ENCODE assay signal across 12 cellular contexts in the genomic region with DNA sequence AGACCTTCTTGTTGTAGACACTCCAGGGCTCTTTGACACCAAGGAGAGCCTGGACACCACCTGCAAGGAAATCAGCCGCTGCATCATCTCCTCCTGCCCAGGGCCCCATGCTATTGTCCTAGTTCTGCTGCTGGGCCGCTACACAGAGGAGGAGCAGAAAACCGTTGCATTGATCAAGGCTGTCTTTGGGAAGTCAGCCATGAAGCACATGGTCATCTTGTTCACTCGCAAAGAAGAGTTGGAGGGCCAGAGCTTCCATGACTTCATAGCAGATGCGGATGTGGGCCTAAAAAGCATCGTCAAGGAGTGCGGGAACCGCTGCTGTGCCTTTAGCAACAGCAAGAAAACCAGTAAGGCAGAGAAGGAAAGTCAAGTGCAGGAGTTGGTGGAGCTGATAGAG. TPM values are rescaled to one million over a fixed set of nuclear protein-coding genes. Genes with fewer than 3 reads are reported as not detected.
DNase-seq lines count a peak whose midpoint lies in the region; TF ChIP-seq lines count a peak whose summit lies in the region.
"Had no signal": no experiment of that assay in that cellular context is flagged by ENCODE, and none has a peak within 500 bp of the region (broad histone marks: within the 10 kb centered on the region; RNA-seq: fewer than 3 reads in every experiment).

No MANE protein-coding gene starts in this region.

- no peaks in the 10 kb centered on the region for H3K27me3 ChIP-seq in muscle layer of duodenum (ENCODE audit: low read depth, low read length)
- H3K27me3 ChIP-seq in vagina: no peaks in the 10 kb centered on the region

- H3K4me1 ChIP-seq in muscle layer of duodenum (ENCODE audit: control insufficient read depth in 1 of 2, insufficient read depth in 2 of 2, low read length in 2 of 2) (no peaks in the 10 kb centered on the region), vagina (no peaks in the 10 kb centered on the region)

- H3K9me3 ChIP-seq in muscle layer of duodenum (ENCODE audit: control insufficient read depth in 1 of 2, low read length in 2 of 2) (no peaks in the 10 kb centered on the region), vagina (no peaks in the 10 kb centered on the region)

- peak in 2 of 3 donors; percentile 24 to 27 for DNase-seq in stimulated activated CD4-positive, alpha-beta T cell treated with anti-CD3 and anti-CD28 coated beads, Interleukin-12 subunit alpha, Interleukin-12 subunit beta, amount 100 ng/mL, for 48 hours (ENCODE audit: low read depth in 2 of 3, low spot score in 1 of 3)
- no peak for DNase-seq in stimulated activated CD4-positive, alpha-beta T cell treated with anti-CD3 and anti-CD28 coated beads, Interleukin-4, amount 100 ng/mL, for 1 hour
- DNase-seq in activated naive CD4-positive, alpha-beta T cell treated with anti-CD3 and anti-CD28 coated beads for 36 hours: peak; percentile 68
- DNase-seq in vagina (ENCODE audit: extremely low spot score in 2 of 2) (no peak), RKO (ENCODE audit: low spot score) (no peak), mesenteric fat pad (ENCODE audit: low spot score) (no peak), NCI-H1417 (lab: John Stamatoyannopoulos, UW) (no peak)
- DNase-seq: central memory CD4-positive, alpha-beta T cell; KBM-7; NCI-H2029; NK-92 treated with Interleukin-12 subunit alpha and Interleukin-12 subunit beta, amount 100 ng/mL, for 24 hours had no signal

- intact Hi-C loops in activated naive CD4-positive, alpha-beta T cell treated with anti-CD3 and anti-CD28 coated beads for 36 hours (cut with micrococcal nuclease): no loop called here
- intact Hi-C loops in vagina (cut with DNase I): no loop called here

- peaks cover 3% of the 10 kb centered on the region for H3K9me3 Mint-ChIP-seq in activated naive CD4-positive, alpha-beta T cell treated with anti-CD3 and anti-CD28 coated beads for 36 hours

- H3K4me3 ChIP-seq in muscle layer of duodenum (ENCODE audit: low read depth in 1 of 2, low read length in 2 of 2) (peak overlapping the region in 1 of 2 donors; percentile 34), vagina (peak overlapping the region; percentile 18 to 46)

- peak overlapping the region; percentile 99 for H3K27ac Mint-ChIP-seq in activated naive CD4-positive, alpha-beta T cell treated with anti-CD3 and anti-CD28 coated beads for 36 hours

- CTCF ChIA-PET in activated naive CD4-positive, alpha-beta T cell treated with anti-CD3 and anti-CD28 coated beads for 36 hours (lab: Charles Lee): interaction anchor here (1.9 to 2.2 kb wide), 2 partner anchors 9 to 221 kb away, joined by 6 read pairs; no protein-coding TSS in a partner anchor

- TF ChIP-seq CTCF in vagina (IDR thresholded peaks at IDR 0.05): no peak

- H3K27ac ChIP-seq in muscle layer of duodenum (ENCODE audit: low read length): peak overlapping the region; percentile 68
- peak overlapping the region; percentile 66 for H3K27ac ChIP-seq in vagina

- peak overlapping the region; percentile 81 for H3K4me3 Mint-ChIP-seq in activated naive CD4-positive, alpha-beta T cell treated with anti-CD3 and anti-CD28 coated beads for 36 hours

- H3K4me1 Mint-ChIP-seq in activated naive CD4-positive, alpha-beta T cell treated with anti-CD3 and anti-CD28 coated beads for 36 hours (ENCODE audit: low read depth): peaks cover 38% of the 10 kb centered on the region

- no peaks in the 10 kb centered on the region for H3K36me3 ChIP-seq in muscle layer of duodenum (ENCODE audit: control insufficient read depth in 1 of 2, insufficient read depth in 2 of 2, low read length in 2 of 2)
- no peaks in the 10 kb centered on the region for H3K36me3 ChIP-seq in vagina

- H3K36me3 Mint-ChIP-seq in activated naive CD4-positive, alpha-beta T cell treated with anti-CD3 and anti-CD28 coated beads for 36 hours (ENCODE audit: low read depth): peaks cover 37% of the 10 kb centered on the region

- TF ChIP-seq POLR2A in vagina (IDR thresholded peaks at IDR 0.05): no peak

- no peaks in the 10 kb centered on the region for H3K27me3 Mint-ChIP-seq in activated naive CD4-positive, alpha-beta T cell treated with anti-CD3 and anti-CD28 coated beads for 36 hours (ENCODE audit: low read depth)

RNA-seq across cellular contexts. Expression of gene GIMAP7, which starts 5.5 kb away (rescaled TPM):
- total RNA-seq in activated naive CD4-positive, alpha-beta T cell treated with anti-CD3 and anti-CD28 coated beads for 36 hours: 10 to 100 TPM; 41.6 TPM
- 16.0 TPM for total RNA-seq in vagina
- total RNA-seq in mesenteric fat pad: 27.3 TPM

RNA-seq across cellular contexts. Expression of gene GIMAP4, which starts 47.0 kb away (rescaled TPM):
- total RNA-seq in activated naive CD4-positive, alpha-beta T cell treated with anti-CD3 and anti-CD28 coated beads for 36 hours: 100 to 1,000 TPM; 180 to 193 TPM
- total RNA-seq in vagina: 25.3 TPM
- total RNA-seq in mesenteric fat pad: 49.4 TPM

Comparison
In these comparisons a context has a peak if more than half of its experiments do, and no peak if none do; other contexts are left out.
1. DNase-seq: peak in stimulated activated CD4-positive, alpha-beta T cell treated with anti-CD3 and anti-CD28 coated beads, Interleukin-12 subunit alpha, Interleukin-12 subunit beta, amount 100 ng/mL, for 48 hours (2 of 3) and activated naive CD4-positive, alpha-beta T cell treated with anti-CD3 and anti-CD28 coated beads for 36 hours (single experiment); none in stimulated activated CD4-positive, alpha-beta T cell treated with anti-CD3 and anti-CD28 coated beads, Interleukin-4, amount 100 ng/mL, for 1 hour (single experiment), vagina (0 of 2), RKO (single experiment), mesenteric fat pad (single experiment) and NCI-H1417 (0 of 3).